ENCODE assay signal across 26 cellular contexts in the genomic region with DNA sequence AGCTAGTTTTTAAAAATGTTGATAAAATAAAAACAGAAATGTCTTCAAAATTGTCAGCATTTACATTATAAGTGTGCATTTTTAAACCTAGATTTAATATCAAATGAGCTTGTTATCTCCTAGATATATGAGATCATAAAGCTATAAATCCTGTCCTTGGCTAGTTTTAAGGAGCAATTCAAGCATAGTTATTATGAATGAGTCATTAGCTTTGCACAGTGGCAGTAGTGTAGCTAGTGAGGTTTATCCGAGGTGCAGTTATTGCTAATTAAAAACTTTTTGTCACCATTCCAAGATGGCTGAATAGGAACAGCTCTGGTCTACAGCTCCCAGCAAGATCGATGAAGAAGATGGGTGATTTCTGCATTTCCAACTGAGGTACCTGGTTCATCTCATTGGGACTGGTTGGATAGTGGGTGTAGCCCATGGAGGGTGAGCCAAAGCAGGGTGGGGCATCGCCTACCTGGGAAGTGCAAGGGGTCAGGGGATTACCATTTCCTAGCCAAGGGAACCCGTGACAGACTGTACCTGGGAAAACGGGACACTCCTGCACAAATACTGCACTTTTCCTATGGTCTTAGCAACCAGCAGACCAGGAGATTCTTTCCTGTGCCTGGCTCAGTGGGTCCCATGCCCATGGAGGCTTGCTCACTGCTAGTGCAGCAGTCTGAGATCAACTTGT.
DNase-seq lines count a peak whose midpoint lies in the region; ATAC-seq, FAIRE-seq and TF ChIP-seq lines count a peak whose summit lies in the region.
"Had no signal": no experiment of that assay in that cellular context is flagged by ENCODE, and none has a peak within 500 bp of the region (broad histone marks: within the 10 kb centered on the region; RNA-seq: fewer than 3 reads in every experiment).

No MANE protein-coding gene starts in this region.

- peaks cover 8% of the 10 kb centered on the region for H3F3A ChIP-seq in GM23248 (ENCODE audit: insufficient read depth)

- no peak overlapping the region for H3K27ac Mint-ChIP-seq in progenitor cell of endocrine pancreas
- H3K27ac Mint-ChIP-seq: B cell; CD8-positive, alpha-beta T cell had no signal

- H3K4me1 Mint-ChIP-seq in progenitor cell of endocrine pancreas (ENCODE audit: low read depth): peaks cover 27% of the 10 kb centered on the region
- H3K4me1 Mint-ChIP-seq: B cell had no signal

- no peaks in the 10 kb centered on the region for H4K20me1 ChIP-seq in GM23248 (ENCODE audit: insufficient read depth)

- DNase-seq in H54 (ENCODE audit: insufficient read length, low spot score) (no peak), bronchial epithelial cell (ENCODE audit: low read depth) (peak; percentile 11), left colon (peak; percentile 32 to 52), small intestine (peak; percentile 87), progenitor cell of endocrine pancreas (ENCODE audit: low spot score, unreplicated experiment) (no peak), GM23248 (no peak), GF-D8 (lab: John Stamatoyannopoulos, UW) (no peak)
- DNase-seq: Caco-2; CD8-positive, alpha-beta T cell; EL; GDM1; Kasumi-1; MG63; NCI-H2029; NCI-H446 treated with DMSO at 0.1 percent for 48 hours; NCI-H526; NCI-H82; SHP77 had no signal

- H3K27me3 ChIP-seq in bronchial epithelial cell (ENCODE audit: control insufficient read depth, insufficient read depth, low read length) (no peaks in the 10 kb centered on the region), small intestine (ENCODE audit: control insufficient read depth in 2 of 2, insufficient read depth in 2 of 2, low read length in 2 of 2) (no peaks in the 10 kb centered on the region), GM23248 (replicated peaks; ENCODE audit: insufficient read depth) (no peaks in the 10 kb centered on the region)
- H3K27me3 ChIP-seq: MG63 had no signal

- peak; percentile 27 for FAIRE-seq in H54 (lab: Jason Lieb, UNC)
- no peak for FAIRE-seq in bronchial epithelial cell (lab: Jason Lieb, UNC)
- peak; percentile 88 for FAIRE-seq in small intestine (lab: Jason Lieb, UNC)
- FAIRE-seq: GM12891, H1, K562 had no signal

- H3K4me3 ChIP-seq in bronchial epithelial cell (ENCODE audit: low read depth, low read length): no peak overlapping the region
- H3K4me3 ChIP-seq in small intestine (ENCODE audit: low read depth in 1 of 2, low read length in 2 of 2): no peak overlapping the region
- H3K4me3 ChIP-seq in GM23248: no peak overlapping the region
- H3K4me3 ChIP-seq: K562, MG63 had no signal

- no peak overlapping the region for H2AFZ ChIP-seq in GM23248

- H3K9me3 Mint-ChIP-seq in progenitor cell of endocrine pancreas (ENCODE audit: low read depth): peaks cover 9% of the 10 kb centered on the region
- H3K9me3 Mint-ChIP-seq: CD8-positive, alpha-beta T cell had no signal

- no peaks in the 10 kb centered on the region for H3K9me2 ChIP-seq in GM23248 (ENCODE audit: insufficient read depth)

- no peak overlapping the region for H3K9ac ChIP-seq in GM23248

- 18 to 63% (median 32%) methylated on average over 5 of the region's 5 CpGs for WGBS in small intestine, 3 donors
- WGBS in GM23248 (ENCODE audit: low coverage in 1 of 2, low lambda C conversion rate in 2 of 2, missing lambda C conversion rate in 2 of 2), 2 experiments: 53 to 60% methylated on average over 5 of the region's 5 CpGs

- H3K9me3 ChIP-seq in small intestine (ENCODE audit: control insufficient read depth, low read depth) (no peaks in the 10 kb centered on the region), GM23248 (ENCODE audit: low read depth) (no peaks in the 10 kb centered on the region)
- H3K9me3 ChIP-seq: Caco-2, MG63 had no signal

- no peaks in the 10 kb centered on the region for H3K36me3 ChIP-seq in bronchial epithelial cell (ENCODE audit: control insufficient read depth, insufficient read depth, low read length)
- H3K36me3 ChIP-seq in small intestine (ENCODE audit: control insufficient read depth in 2 of 2, insufficient read depth in 2 of 2, low read length in 2 of 2): no peaks in the 10 kb centered on the region
- no peaks in the 10 kb centered on the region for H3K36me3 ChIP-seq in GM23248 (ENCODE audit: low read depth)
- H3K36me3 ChIP-seq: MG63 had no signal

- no peaks in the 10 kb centered on the region for H3K27me3 Mint-ChIP-seq in progenitor cell of endocrine pancreas

- H3K36me3 Mint-ChIP-seq in progenitor cell of endocrine pancreas (ENCODE audit: insufficient read depth): no peaks in the 10 kb centered on the region
- H3K36me3 Mint-ChIP-seq: CD8-positive, alpha-beta T cell had no signal

- H3K27ac ChIP-seq in small intestine (ENCODE audit: low read depth in 1 of 2, low read length in 1 of 2): no peak overlapping the region
- H3K27ac ChIP-seq in GM23248: no peak overlapping the region
- H3K27ac ChIP-seq: C4-2B, RWPE1 had no signal

- intact Hi-C loops in left colon (cut with DNase I, micrococcal nuclease): loop anchor here in 1 of 2 donors (10.0 kb wide), 1 partner anchor 1103 kb away; no protein-coding TSS in a partner anchor

- H3K79me2 ChIP-seq in GM23248 (ENCODE audit: insufficient read depth): no peaks in the 10 kb centered on the region

- TF ChIP-seq POLR2A in H54 (IDR thresholded peaks at IDR 0.05; ENCODE audit: low read depth, low read length): no peak

- H3K4me1 ChIP-seq in small intestine (ENCODE audit: control insufficient read depth in 2 of 2, insufficient read depth in 1 of 2, low read depth in 1 of 2, low read length in 1 of 2) (peaks cover 0 to 4% of the 10 kb centered on the region in 2 donors), GM23248 (ENCODE audit: insufficient read depth) (peaks cover 13% of the 10 kb centered on the region)

- in situ Hi-C loops in GM23248 (cut with MboI): loop anchor here (25.0 kb wide), 1 partner anchor 1111 kb away; no protein-coding TSS in a partner anchor

- TF ChIP-seq CTCF in bronchial epithelial cell (IDR thresholded peaks at IDR 0.05; ENCODE audit: insufficient read depth, low read length, severe bottlenecking) (no peak), progenitor cell of endocrine pancreas (IDR thresholded peaks at IDR 0.05; ENCODE audit: unreplicated experiment) (no peak)

- H3K4me2 ChIP-seq in GM23248 (ENCODE audit: unreplicated experiment): no peak overlapping the region

- no peak overlapping the region for H3K4me3 Mint-ChIP-seq in progenitor cell of endocrine pancreas (ENCODE audit: low read depth)
- H3K4me3 Mint-ChIP-seq: B cell; CD8-positive, alpha-beta T cell had no signal

- ATAC-seq in left colon: peak; percentile 94
- ATAC-seq: CD8-positive, alpha-beta T cell; HCT116; K562; Panc1 had no signal

Comparison
In these comparisons a context has a peak if more than half of its experiments do, and no peak if none do; other contexts are left out.
1. DNase-seq: peak in bronchial epithelial cell (single experiment), left colon (2 of 2) and small intestine (single experiment); none in H54 (single experiment), progenitor cell of endocrine pancreas (single experiment), GM23248 (single experiment) and GF-D8 (single experiment).